Comparison of ENCODE assay signal across 8 cellular contexts in genomic region chr5:82225525-82226172, GRCh38. TPM values are rescaled to one million over a fixed set of nuclear protein-coding genes. Genes with fewer than 3 reads are reported as not detected.
A peak's percentile ranks its signal among the peaks of the same experiment; 100 is the strongest.
DNase-seq lines count a peak whose midpoint lies in the region; ATAC-seq and TF ChIP-seq lines count a peak whose summit lies in the region.

No MANE protein-coding gene starts in this region.

- H3K9me3 ChIP-seq in liver (ENCODE audit: control insufficient read depth in 4 of 4, low read length in 3 of 4) = no peaks in the 10 kb centered on the region

- ATAC-seq in GM18858 (IDR thresholded peaks at IDR 0.05; ENCODE audit: unreplicated experiment) (peak; percentile 92), HG03066 (IDR thresholded peaks at IDR 0.05; ENCODE audit: low read depth, unreplicated experiment) (peak; percentile 91)

- peak; percentile 92 to 96 for TF ChIP-seq RAD21 in liver (IDR thresholded peaks at IDR 0.05)

- WGBS in liver = 29% methylated on average over 7 of the region's 7 CpGs

- no peak overlapping the region for H3K9ac ChIP-seq in liver (ENCODE audit: low read depth in 1 of 2, low read length in 2 of 2)

- no peaks in the 10 kb centered on the region for H3K36me3 ChIP-seq in liver (ENCODE audit: control insufficient read depth in 4 of 4, insufficient read depth in 3 of 4, low read depth in 1 of 4, low read length in 3 of 4)

- H3K4me3 ChIP-seq in choroid plexus epithelial cell (ENCODE audit: low read depth, low read length) (no peak overlapping the region), liver (ENCODE audit: low read depth in 1 of 3, low read length in 3 of 3) (no peak overlapping the region)

- no peaks in the 10 kb centered on the region for H3K27me3 ChIP-seq in liver (ENCODE audit: control insufficient read depth in 4 of 4, insufficient read depth in 4 of 4, low read length in 3 of 4)

- no peaks in the 10 kb centered on the region for H3K4me1 ChIP-seq in liver (ENCODE audit: control insufficient read depth in 4 of 4, insufficient read depth in 4 of 4, low read length in 3 of 4)

- TF ChIP-seq CTCF in choroid plexus epithelial cell (conservative IDR thresholded peaks at IDR 0.05; ENCODE audit: low read depth, low read length) = peak; percentile 92
- peak; percentile 83 for TF ChIP-seq CTCF in liver (IDR thresholded peaks at IDR 0.05; ENCODE audit: low read depth, low read length, missing input control)

- no peak overlapping the region for H3K27ac ChIP-seq in liver (ENCODE audit: low read depth in 1 of 2, low read length in 2 of 2)

- DNase-seq in AG08396 (ENCODE audit: low spot score) = peak; percentile 59
- DNase-seq in NCI-H2196 treated with DMSO at 0.1 percent for 48 hours (lab: John Stamatoyannopoulos, UW; ENCODE audit: unreplicated experiment) = peak; percentile 16
- peak; percentile 30 to 51 for DNase-seq in activated CD4-positive, alpha-beta T cell treated with anti-CD3 and anti-CD28 coated beads for 24 hours (ENCODE audit: low read depth in 2 of 2)
- DNase-seq in choroid plexus epithelial cell (ENCODE audit: low read depth) = peak; percentile 77
- DNase-seq in stimulated activated CD4-positive, alpha-beta T cell treated with anti-CD3 and anti-CD28 coated beads, TNF-alpha, amount 100 ng/mL, for 24 hours (ENCODE audit: low read depth in 3 of 3) = peak; percentile 28 to 55 (median 52)

TF ChIP-seq in liver, 16 proteins besides CTCF, POLR2A, EP300 and RAD21:
- TF ChIP-seq HNF4A (conservative IDR thresholded peaks at IDR 0.05) (no peak), NR2F2 (IDR thresholded peaks at IDR 0.05) (no peak), YY1 (IDR thresholded peaks at IDR 0.05) (peak; percentile 34), HNF4G (IDR thresholded peaks at IDR 0.05) (no peak), ZBTB33 (IDR thresholded peaks at IDR 0.05) (no peak)
TF ChIP-seq in liver: peak in this region for 1.

RNA-seq across cellular contexts. Expression of gene RPS23, which starts 52.5 kb away (rescaled TPM):
- total RNA-seq in liver = 1,000 to 10,000 TPM in 1 of 2 donors, 100 to 1,000 TPM in 1; 494 to 1,610 TPM
- polyA plus RNA-seq in liver = 100 to 1,000 TPM; 447 to 741 TPM

Comparison
In these comparisons a context has a peak if more than half of its experiments do, and no peak if none do; other contexts are left out.
1. DNase-seq: peak in every context shown above with its lines; median percentile 77 in choroid plexus epithelial cell; 59 in AG08396; 52 in stimulated activated CD4-positive, alpha-beta T cell treated with anti-CD3 and anti-CD28 coated beads, TNF-alpha, amount 100 ng/mL, for 24 hours; 40 in activated CD4-positive, alpha-beta T cell treated with anti-CD3 and anti-CD28 coated beads for 24 hours; 16 in NCI-H2196 treated with DMSO at 0.1 percent for 48 hours.